In the genomic region with DNA sequence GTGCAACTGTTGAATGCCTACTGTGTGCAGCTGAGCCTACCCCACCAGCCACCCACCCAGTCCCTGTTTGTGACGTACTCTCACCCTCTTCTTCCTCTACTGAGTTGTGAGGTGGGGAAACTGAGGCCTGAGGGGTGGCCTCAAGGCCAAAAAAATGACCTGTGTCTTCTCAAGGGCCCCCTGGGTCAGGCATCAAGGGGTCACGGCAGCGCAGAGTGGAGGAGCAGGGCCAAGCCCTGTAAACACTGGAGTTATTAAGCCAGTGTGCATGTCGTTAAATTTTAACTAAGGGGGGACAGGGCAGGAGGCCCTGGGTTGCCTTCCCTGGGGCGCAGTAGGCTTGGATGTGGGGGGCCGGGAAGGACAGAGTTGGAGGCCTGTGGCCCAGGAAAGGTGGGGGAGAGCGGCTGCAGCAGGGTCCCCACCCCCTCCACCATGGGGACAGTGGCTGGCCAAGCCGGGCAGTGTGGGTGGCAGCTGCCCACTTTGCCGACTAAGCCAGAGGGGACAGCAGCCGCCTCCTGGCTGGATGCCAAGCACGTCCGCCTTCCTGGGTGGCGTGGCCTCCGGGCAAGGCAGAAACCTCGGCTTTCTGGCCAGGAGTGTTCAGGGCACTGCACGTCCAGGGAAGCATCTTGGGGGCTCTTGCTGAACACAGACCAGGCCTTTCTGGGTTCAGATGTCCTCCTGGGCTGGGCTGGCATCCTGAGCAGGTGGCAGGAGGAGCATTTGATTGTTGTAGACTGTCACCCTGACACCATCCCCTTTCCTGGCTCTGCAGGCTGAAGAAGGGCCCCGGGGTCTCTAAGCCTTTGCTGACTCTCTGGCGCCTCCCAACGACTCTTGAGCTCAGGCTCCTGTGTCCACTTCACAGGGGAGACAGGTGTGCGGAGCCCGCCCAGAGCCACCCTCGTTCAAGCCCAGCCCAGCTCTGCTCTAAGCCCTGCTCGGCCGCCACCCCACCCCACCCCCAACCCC, we compare ENCODE assay signal across 1 cellular context.
TF ChIP-seq lines count a peak whose summit lies in the region.

No MANE protein-coding gene starts in this region.

TF ChIP-seq in HepG2, 621 proteins besides CTCF, POLR2A, EP300 and RAD21 (continued from another document and continues in another):
- TF ChIP-seq, protein P1, sequence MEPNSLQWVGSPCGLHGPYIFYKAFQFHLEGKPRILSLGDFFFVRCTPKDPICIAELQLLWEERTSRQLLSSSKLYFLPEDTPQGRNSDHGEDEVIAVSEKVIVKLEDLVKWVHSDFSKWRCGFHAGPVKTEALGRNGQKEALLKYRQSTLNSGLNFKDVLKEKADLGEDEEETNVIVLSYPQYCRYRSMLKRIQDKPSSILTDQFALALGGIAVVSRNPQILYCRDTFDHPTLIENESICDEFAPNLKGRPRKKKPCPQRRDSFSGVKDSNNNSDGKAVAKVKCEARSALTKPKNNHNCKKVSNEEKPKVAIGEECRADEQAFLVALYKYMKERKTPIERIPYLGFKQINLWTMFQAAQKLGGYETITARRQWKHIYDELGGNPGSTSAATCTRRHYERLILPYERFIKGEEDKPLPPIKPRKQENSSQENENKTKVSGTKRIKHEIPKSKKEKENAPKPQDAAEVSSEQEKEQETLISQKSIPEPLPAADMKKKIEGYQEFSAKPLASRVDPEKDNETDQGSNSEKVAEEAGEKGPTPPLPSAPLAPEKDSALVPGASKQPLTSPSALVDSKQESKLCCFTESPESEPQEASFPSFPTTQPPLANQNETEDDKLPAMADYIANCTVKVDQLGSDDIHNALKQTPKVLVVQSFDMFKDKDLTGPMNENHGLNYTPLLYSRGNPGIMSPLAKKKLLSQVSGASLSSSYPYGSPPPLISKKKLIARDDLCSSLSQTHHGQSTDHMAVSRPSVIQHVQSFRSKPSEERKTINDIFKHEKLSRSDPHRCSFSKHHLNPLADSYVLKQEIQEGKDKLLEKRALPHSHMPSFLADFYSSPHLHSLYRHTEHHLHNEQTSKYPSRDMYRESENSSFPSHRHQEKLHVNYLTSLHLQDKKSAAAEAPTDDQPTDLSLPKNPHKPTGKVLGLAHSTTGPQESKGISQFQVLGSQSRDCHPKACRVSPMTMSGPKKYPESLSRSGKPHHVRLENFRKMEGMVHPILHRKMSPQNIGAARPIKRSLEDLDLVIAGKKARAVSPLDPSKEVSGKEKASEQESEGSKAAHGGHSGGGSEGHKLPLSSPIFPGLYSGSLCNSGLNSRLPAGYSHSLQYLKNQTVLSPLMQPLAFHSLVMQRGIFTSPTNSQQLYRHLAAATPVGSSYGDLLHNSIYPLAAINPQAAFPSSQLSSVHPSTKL (CRISPR knock-in tag; IDR thresholded peaks at IDR 0.05): peak; percentile 73
- TF ChIP-seq ZNF570 (CRISPR knock-in tag; IDR thresholded peaks at IDR 0.05; ENCODE audit: borderline replicate concordance) (no peak; the same call in 1 of the 2 replicates), ZNF75D (CRISPR knock-in tag; IDR thresholded peaks at IDR 0.05; ENCODE audit: borderline replicate concordance) (no peak), ISX (CRISPR knock-in tag; conservative IDR thresholded peaks at IDR 0.05) (no peak), ZBTB21 (CRISPR knock-in tag; IDR thresholded peaks at IDR 0.05) (no peak), NCOR1 (IDR thresholded peaks at IDR 0.05; ENCODE audit: borderline replicate concordance, low read length) (peak; percentile 59; the same call in 1 of the 2 replicates), ZNF260 (CRISPR knock-in tag; IDR thresholded peaks at IDR 0.05; ENCODE audit: borderline replicate concordance, low read depth) (no peak), FOXK1 (CRISPR knock-in tag; IDR thresholded peaks at IDR 0.05; ENCODE audit: borderline replicate concordance, low read depth) (peak; percentile 74; the same call in 1 of the 2 replicates), ZSCAN22 (CRISPR knock-in tag; IDR thresholded peaks at IDR 0.05) (no peak), ATF1 (CRISPR knock-in tag; IDR thresholded peaks at IDR 0.05) (no peak), ZBTB1 (CRISPR knock-in tag; IDR thresholded peaks at IDR 0.05; ENCODE audit: borderline replicate concordance) (no peak), ZNF256 (CRISPR knock-in tag; conservative IDR thresholded peaks at IDR 0.05) (no peak), ZFP36L1 (CRISPR knock-in tag; IDR thresholded peaks at IDR 0.05) (no peak), ZNF569 (CRISPR knock-in tag; IDR thresholded peaks at IDR 0.05; ENCODE audit: borderline replicate concordance) (no peak), ZNF280B (CRISPR knock-in tag; IDR thresholded peaks at IDR 0.05; ENCODE audit: borderline replicate concordance) (no peak), SOX13 (IDR thresholded peaks at IDR 0.05) (peak; percentile 44; the same call in 1 of the 2 replicates), SOX13 (CRISPR knock-in tag; conservative IDR thresholded peaks at IDR 0.05 in 1 of 2, IDR thresholded peaks at IDR 0.05 in 1 of 2) (peak in 1 of 2 experiments; percentile 65; a peak in 2 of 4 replicates), ZNF335 (CRISPR knock-in tag; IDR thresholded peaks at IDR 0.05) (peak; percentile 37; the same call in 1 of the 2 replicates), ZNF337 (CRISPR knock-in tag; IDR thresholded peaks at IDR 0.05; ENCODE audit: borderline replicate concordance, low read depth) (no peak), HHEX (CRISPR knock-in tag; IDR thresholded peaks at IDR 0.05) (peak; percentile 81), SALL2 (CRISPR knock-in tag; IDR thresholded peaks at IDR 0.05) (no peak; the same call in none of the 2 replicates), SNRNP70 (IDR thresholded peaks at IDR 0.05; ENCODE audit: low read depth, low read length) (no peak), ZNF878 (CRISPR knock-in tag; IDR thresholded peaks at IDR 0.05) (peak; percentile 49; the same call in 1 of the 2 replicates), CHCHD3 (CRISPR knock-in tag; IDR thresholded peaks at IDR 0.05) (0 out of 2 replicates have a peak, but pooled peaks have one; percentile 40), ZNF556 (CRISPR knock-in tag; IDR thresholded peaks at IDR 0.05; ENCODE audit: borderline replicate concordance) (peak; percentile 75), ZNF747 (CRISPR knock-in tag; IDR thresholded peaks at IDR 0.05; ENCODE audit: borderline replicate concordance) (peak; percentile 37; the same call in 1 of the 2 replicates), RELA (CRISPR knock-in tag; IDR thresholded peaks at IDR 0.05) (0 out of 2 replicates have a peak, but pooled peaks have one; percentile 16), REXO4 (CRISPR knock-in tag; IDR thresholded peaks at IDR 0.05; ENCODE audit: borderline replicate concordance) (no peak), ZBTB3 (CRISPR knock-in tag; IDR thresholded peaks at IDR 0.05; ENCODE audit: borderline replicate concordance, low read depth) (peak; percentile 96), YY1 (IDR thresholded peaks at IDR 0.05; ENCODE audit: insufficient read depth, insufficient replicate concordance, low read depth, low read length) (peak; percentile 10), ATM (IDR thresholded peaks at IDR 0.05; ENCODE audit: borderline replicate concordance) (no peak), YEATS4 (CRISPR knock-in tag; IDR thresholded peaks at IDR 0.05; ENCODE audit: borderline replicate concordance) (peak; percentile 60; the same call in 1 of the 2 replicates)
- TF ChIP-seq, protein P2, sequence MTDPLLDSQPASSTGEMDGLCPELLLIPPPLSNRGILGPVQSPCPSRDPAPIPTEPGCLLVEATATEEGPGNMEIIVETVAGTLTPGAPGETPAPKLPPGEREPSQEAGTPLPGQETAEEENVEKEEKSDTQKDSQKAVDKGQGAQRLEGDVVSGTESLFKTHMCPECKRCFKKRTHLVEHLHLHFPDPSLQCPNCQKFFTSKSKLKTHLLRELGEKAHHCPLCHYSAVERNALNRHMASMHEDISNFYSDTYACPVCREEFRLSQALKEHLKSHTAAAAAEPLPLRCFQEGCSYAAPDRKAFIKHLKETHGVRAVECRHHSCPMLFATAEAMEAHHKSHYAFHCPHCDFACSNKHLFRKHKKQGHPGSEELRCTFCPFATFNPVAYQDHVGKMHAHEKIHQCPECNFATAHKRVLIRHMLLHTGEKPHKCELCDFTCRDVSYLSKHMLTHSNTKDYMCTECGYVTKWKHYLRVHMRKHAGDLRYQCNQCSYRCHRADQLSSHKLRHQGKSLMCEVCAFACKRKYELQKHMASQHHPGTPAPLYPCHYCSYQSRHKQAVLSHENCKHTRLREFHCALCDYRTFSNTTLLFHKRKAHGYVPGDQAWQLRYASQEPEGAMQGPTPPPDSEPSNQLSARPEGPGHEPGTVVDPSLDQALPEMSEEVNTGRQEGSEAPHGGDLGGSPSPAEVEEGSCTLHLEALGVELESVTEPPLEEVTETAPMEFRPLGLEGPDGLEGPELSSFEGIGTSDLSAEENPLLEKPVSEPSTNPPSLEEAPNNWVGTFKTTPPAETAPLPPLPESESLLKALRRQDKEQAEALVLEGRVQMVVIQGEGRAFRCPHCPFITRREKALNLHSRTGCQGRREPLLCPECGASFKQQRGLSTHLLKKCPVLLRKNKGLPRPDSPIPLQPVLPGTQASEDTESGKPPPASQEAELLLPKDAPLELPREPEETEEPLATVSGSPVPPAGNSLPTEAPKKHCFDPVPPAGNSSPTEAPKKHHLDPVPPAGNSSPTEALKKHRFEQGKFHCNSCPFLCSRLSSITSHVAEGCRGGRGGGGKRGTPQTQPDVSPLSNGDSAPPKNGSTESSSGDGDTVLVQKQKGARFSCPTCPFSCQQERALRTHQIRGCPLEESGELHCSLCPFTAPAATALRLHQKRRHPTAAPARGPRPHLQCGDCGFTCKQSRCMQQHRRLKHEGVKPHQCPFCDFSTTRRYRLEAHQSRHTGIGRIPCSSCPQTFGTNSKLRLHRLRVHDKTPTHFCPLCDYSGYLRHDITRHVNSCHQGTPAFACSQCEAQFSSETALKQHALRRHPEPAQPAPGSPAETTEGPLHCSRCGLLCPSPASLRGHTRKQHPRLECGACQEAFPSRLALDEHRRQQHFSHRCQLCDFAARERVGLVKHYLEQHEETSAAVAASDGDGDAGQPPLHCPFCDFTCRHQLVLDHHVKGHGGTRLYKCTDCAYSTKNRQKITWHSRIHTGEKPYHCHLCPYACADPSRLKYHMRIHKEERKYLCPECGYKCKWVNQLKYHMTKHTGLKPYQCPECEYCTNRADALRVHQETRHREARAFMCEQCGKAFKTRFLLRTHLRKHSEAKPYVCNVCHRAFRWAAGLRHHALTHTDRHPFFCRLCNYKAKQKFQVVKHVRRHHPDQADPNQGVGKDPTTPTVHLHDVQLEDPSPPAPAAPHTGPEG (CRISPR knock-in tag; IDR thresholded peaks at IDR 0.05): no peak
- TF ChIP-seq, protein P3, sequence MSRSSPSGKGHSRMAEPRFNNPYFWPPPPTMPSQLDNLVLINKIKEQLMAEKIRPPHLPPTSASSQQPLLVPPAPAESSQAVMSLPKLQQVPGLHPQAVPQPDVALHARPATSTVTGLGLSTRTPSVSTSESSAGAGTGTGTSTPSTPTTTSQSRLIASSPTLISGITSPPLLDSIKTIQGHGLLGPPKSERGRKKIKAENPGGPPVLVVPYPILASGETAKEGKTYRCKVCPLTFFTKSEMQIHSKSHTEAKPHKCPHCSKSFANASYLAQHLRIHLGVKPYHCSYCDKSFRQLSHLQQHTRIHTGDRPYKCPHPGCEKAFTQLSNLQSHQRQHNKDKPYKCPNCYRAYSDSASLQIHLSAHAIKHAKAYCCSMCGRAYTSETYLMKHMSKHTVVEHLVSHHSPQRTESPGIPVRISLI (CRISPR knock-in tag; IDR thresholded peaks at IDR 0.05; ENCODE audit: borderline replicate concordance): peak; percentile 67; the same call in 1 of the 2 replicates
- TF ChIP-seq, protein P4, sequence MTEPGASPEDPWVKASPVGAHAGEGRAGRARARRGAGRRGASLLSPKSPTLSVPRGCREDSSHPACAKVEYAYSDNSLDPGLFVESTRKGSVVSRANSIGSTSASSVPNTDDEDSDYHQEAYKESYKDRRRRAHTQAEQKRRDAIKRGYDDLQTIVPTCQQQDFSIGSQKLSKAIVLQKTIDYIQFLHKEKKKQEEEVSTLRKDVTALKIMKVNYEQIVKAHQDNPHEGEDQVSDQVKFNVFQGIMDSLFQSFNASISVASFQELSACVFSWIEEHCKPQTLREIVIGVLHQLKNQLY (CRISPR knock-in tag; IDR thresholded peaks at IDR 0.05): peak; percentile 70; the same call in 1 of the 2 replicates
- TF ChIP-seq, protein P5, sequence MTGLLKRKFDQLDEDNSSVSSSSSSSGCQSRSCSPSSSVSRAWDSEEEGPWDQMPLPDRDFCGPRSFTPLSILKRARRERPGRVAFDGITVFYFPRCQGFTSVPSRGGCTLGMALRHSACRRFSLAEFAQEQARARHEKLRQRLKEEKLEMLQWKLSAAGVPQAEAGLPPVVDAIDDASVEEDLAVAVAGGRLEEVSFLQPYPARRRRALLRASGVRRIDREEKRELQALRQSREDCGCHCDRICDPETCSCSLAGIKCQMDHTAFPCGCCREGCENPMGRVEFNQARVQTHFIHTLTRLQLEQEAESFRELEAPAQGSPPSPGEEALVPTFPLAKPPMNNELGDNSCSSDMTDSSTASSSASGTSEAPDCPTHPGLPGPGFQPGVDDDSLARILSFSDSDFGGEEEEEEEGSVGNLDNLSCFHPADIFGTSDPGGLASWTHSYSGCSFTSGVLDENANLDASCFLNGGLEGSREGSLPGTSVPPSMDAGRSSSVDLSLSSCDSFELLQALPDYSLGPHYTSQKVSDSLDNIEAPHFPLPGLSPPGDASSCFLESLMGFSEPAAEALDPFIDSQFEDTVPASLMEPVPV (CRISPR knock-in tag; IDR thresholded peaks at IDR 0.05): no peak; the same call in 1 of the 2 replicates
